ENCODE assay signal across 1 cellular context in the genomic region with DNA sequence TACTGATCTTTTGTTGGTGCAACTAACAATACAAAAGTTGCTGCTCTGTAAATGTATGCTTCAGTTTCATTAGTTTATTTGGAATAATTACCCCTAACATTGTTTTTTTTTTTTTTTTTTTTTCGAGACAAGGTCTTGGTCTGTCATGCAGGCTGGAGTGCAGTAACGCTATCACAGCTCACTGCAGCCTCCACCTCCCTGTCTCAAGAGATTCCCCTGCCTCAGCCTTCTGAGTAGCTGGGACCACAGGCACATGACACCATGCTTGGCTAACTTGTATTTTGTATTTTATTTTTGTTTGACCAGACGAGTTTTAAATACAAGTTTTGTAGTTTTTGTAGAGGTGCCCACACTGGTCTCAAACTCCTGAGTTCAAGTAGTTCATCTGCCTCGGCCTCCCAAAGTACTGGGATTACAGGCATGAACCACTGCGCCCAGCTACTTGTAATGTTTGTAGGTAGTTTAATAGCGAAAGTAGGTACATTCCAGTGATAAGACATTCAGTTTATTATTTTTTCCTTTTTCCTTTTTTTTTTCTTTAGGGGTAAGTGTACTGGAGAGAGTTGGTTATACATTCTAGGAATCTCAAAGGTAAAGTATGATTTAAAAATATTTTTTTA.
TF ChIP-seq lines count a peak whose summit lies in the region.

No MANE protein-coding gene starts in this region.

TF ChIP-seq in GM12878, 131 proteins besides CTCF, POLR2A, EP300 and RAD21:
- TF ChIP-seq, protein P1, sequence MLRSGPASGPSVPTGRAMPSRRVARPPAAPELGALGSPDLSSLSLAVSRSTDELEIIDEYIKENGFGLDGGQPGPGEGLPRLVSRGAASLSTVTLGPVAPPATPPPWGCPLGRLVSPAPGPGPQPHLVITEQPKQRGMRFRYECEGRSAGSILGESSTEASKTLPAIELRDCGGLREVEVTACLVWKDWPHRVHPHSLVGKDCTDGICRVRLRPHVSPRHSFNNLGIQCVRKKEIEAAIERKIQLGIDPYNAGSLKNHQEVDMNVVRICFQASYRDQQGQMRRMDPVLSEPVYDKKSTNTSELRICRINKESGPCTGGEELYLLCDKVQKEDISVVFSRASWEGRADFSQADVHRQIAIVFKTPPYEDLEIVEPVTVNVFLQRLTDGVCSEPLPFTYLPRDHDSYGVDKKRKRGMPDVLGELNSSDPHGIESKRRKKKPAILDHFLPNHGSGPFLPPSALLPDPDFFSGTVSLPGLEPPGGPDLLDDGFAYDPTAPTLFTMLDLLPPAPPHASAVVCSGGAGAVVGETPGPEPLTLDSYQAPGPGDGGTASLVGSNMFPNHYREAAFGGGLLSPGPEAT (IDR thresholded peaks at IDR 0.05; ENCODE audit: low read depth) = no peak
- TF ChIP-seq ZNF384 (IDR thresholded peaks at IDR 0.05; ENCODE audit: borderline replicate concordance, low read depth, low read length) = 0 out of 2 replicates have a peak, but pooled peaks have one; percentile 23
